Comparison of ENCODE assay signal across 8 cellular contexts in the genomic region with DNA sequence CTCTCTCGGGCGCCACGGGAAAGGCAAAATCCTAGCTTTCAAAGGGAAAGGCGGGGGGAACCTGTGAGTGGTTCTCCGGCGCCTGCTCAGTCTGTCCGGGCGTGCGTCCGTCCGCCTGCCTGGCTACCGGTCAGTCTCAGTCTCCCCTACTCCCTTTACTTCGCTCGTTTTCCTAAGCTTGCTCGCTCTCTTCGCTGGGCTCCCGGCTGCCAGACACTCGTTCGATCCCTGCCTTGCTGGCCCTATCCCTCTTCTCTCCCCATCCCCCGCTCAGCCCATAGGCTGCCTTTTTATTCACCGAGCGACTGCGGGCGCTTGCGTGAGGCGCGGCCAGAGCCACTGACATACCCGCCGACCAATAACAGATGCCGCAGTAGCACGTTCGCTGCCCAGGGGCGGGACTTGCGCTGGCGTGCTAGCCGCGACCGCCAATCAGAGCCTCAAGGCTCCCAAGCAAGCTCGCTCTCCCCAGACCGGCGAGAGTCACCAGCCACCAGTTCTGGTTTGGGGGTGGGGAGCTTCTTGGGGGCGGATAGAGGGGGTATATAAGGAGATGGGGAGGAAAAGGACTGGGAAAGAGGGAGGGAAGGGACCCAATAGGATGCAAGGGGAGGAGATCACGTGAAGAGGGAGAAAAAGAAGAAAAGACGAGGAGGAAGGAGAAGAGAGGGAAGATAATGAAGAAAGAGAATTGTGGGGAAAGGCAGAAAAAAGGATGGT. TPM values are rescaled to one million over a fixed set of nuclear protein-coding genes. Genes with fewer than 3 reads are reported as not detected.
A peak's percentile ranks its signal among the peaks of the same experiment; 100 is the strongest.
DNase-seq lines count a peak whose midpoint lies in the region; ATAC-seq, FAIRE-seq and TF ChIP-seq lines count a peak whose summit lies in the region.

No MANE protein-coding gene starts in this region.

- H3K27me3 ChIP-seq in HUES64 (ENCODE audit: insufficient read depth, low read length) = no peaks in the 10 kb centered on the region

- TF ChIP-seq CTCF in D721Med (IDR thresholded peaks at IDR 0.05; ENCODE audit: insufficient read depth, missing control alignments) (no peak), OCI-LY7 (conservative IDR thresholded peaks at IDR 0.05; ENCODE audit: low read length) (no peak)

- CTCF ChIA-PET in OCI-LY7 (lab: Charles Lee; ENCODE audit: unreplicated experiment) = interaction anchor here (0.6 kb wide), 1 partner anchor 30 kb away, joined by 4 read pairs; no protein-coding TSS in a partner anchor

- H3K9me3 ChIP-seq in HUES64 (ENCODE audit: insufficient read depth, low read depth, low read length) (no peaks in the 10 kb centered on the region), OCI-LY7 (ENCODE audit: low read length) (no peaks in the 10 kb centered on the region)

- no TSS peak for BruUV-seq in OCI-LY7 (replicated peaks; lab: Mats Ljungman, UMichigan)

- POLR2A ChIA-PET in OCI-LY7 (lab: Charles Lee) = interaction anchor here (0.6 to 2.4 kb wide), 8 partner anchors 11 to 690 kb away, joined by 3 to 10 read pairs (median 4); no protein-coding TSS in a partner anchor

- under 1% methylated on average over 44 of the region's 44 CpGs for WGBS in HUES64

- peak overlapping the region; percentile 83; the same call in 1 of the 2 replicates for H2AFZ ChIP-seq in OCI-LY7 (ENCODE audit: low read length)

- FAIRE-seq in D721Med (lab: Jason Lieb, UNC) = no peak

- H3K4me3 ChIP-seq in HUES64 (ENCODE audit: low read length) (peak overlapping the region; percentile 82), OCI-LY7 (ENCODE audit: low read depth, low read length, poor library complexity, severe bottlenecking) (peak overlapping the region; percentile 83)

- peak; percentile 98 for ATAC-seq in GM21515 (IDR thresholded peaks at IDR 0.05; ENCODE audit: unreplicated experiment)

- intact Hi-C loops in OCI-LY7 (cut with micrococcal nuclease; ENCODE audit: unreplicated experiment) = loop anchor here (5.0 kb wide), 1 partner anchor 403 kb away; a partner anchor contains a TSS

- H3K9me2 ChIP-seq in OCI-LY7 (ENCODE audit: insufficient read depth, low read length) = no peaks in the 10 kb centered on the region

- peaks cover 6% of the 10 kb centered on the region; the same call in 1 of the 2 replicates for H3K79me2 ChIP-seq in OCI-LY7 (ENCODE audit: insufficient read depth, low read depth, low read length)

- peak overlapping the region; percentile 82; the same call in 1 of the 2 replicates for H3K27ac ChIP-seq in HUES64 (ENCODE audit: low read depth, low read length)
- peak overlapping the region; percentile 62 for H3K27ac ChIP-seq in OCI-LY7 (ENCODE audit: low read depth, low read length, poor library complexity, severe bottlenecking)

- peak overlapping the region; percentile 93 for H3K4me2 ChIP-seq in OCI-LY7 (ENCODE audit: low read length)

- H4K20me1 ChIP-seq in OCI-LY7 (ENCODE audit: insufficient read depth, low read length) = no peaks in the 10 kb centered on the region

- H3K9ac ChIP-seq in HUES64 (ENCODE audit: low read depth, low read length) = peak overlapping the region; percentile 87

- H3K4me1 ChIP-seq in HUES64 (ENCODE audit: insufficient read depth, low read length) (peaks cover 22% of the 10 kb centered on the region), OCI-LY7 (ENCODE audit: insufficient read depth, low read length, poor library complexity, severe bottlenecking) (peaks cover 6% of the 10 kb centered on the region)

- peak; percentile 21 for DNase-seq in D721Med (ENCODE audit: insufficient read length, low spot score)
- DNase-seq in OCI-LY7 (ENCODE audit: low spot score) = peak; percentile 90
- DNase-seq in activated T-cell treated with anti-CD3 and anti-CD28 coated beads for 4 hours = peak; percentile 68
- DNase-seq in epidermal melanocyte (ENCODE audit: insufficient read length, low spot score) = peak; percentile 60
- DNase-seq in middle frontal gyrus (ENCODE audit: extremely low spot score, low spot score) = peak; percentile 78
- peak; percentile 61 to 70 for DNase-seq in stimulated activated CD8-positive, alpha-beta memory T cell treated with anti-CD3 and anti-CD28 coated beads, Interleukin-2, amount 100 ng/mL, for 1 hour (ENCODE audit: low read depth in 2 of 2)

- H3K36me3 ChIP-seq in HUES64 (ENCODE audit: insufficient read depth, low read length) (no peaks in the 10 kb centered on the region), OCI-LY7 (ENCODE audit: insufficient read depth, low read length) (no peaks in the 10 kb centered on the region)

RNA-seq across cellular contexts. Expression of a gene that starts 30.0 kb away (rescaled TPM):
- polyA plus RNA-seq in HUES64 (2013, experiment 1 of 2) = 24.3 TPM
- 28.1 TPM for polyA plus RNA-seq in HUES64 (2013, experiment 2 of 2)
- 12.8 and 18.4 TPM in 2 replicates for total RNA-seq in OCI-LY7 (2014; rRNA removed; shearing (Covaris generic))
- total RNA-seq in OCI-LY7 (2022) = 21.7 and 26.7 TPM in 2 replicates

Comparison
In these comparisons a context has a peak if more than half of its experiments do, and no peak if none do; other contexts are left out.
1. Peak in every context shown above with its lines: DNase-seq, ATAC-seq, H3K4me3 ChIP-seq and H3K27ac ChIP-seq.
2. DNase-seq: peak in every context shown above with its lines; median percentile 90 in OCI-LY7; 78 in middle frontal gyrus; 68 in activated T-cell treated with anti-CD3 and anti-CD28 coated beads for 4 hours; 66 in stimulated activated CD8-positive, alpha-beta memory T cell treated with anti-CD3 and anti-CD28 coated beads, Interleukin-2, amount 100 ng/mL, for 1 hour; 60 in epidermal melanocyte; 21 in D721Med.